In genomic region chr22:42000466-42000865, GRCh38 we compare ENCODE assay signal across 24 cellular contexts. TPM values are rescaled to one million over a fixed set of nuclear protein-coding genes. Genes with fewer than 3 reads are reported as not detected.
A peak's percentile ranks its signal among the peaks of the same experiment; 100 is the strongest.
DNase-seq lines count a peak whose midpoint lies in the region; ATAC-seq, FAIRE-seq and TF ChIP-seq lines count a peak whose summit lies in the region.
"Had no signal": no experiment of that assay in that cellular context is flagged by ENCODE, and none has a peak within 500 bp of the region (broad histone marks: within the 10 kb centered on the region; RNA-seq: fewer than 3 reads in every experiment).

No MANE protein-coding gene starts in this region.

- H3K27me3 ChIP-seq in GM12878 (replicated peaks in 1 of 2; ENCODE audit: control insufficient read depth in 2 of 2, insufficient read depth in 2 of 2, low read length in 1 of 2) (no peaks in the 10 kb centered on the region), tibial artery (peaks cover 0 to 38% of the 10 kb centered on the region in 2 donors)
- H3K27me3 ChIP-seq: BLaER1 treated with 17β-estradiol and CSF1 and Interleukin-3, amounts not matched to agents 10 nM and 100 nM had no signal

- ATAC-seq in GM12878 (no peak), HG02588 (IDR thresholded peaks at IDR 0.05; ENCODE audit: unreplicated experiment) (no peak)
- ATAC-seq: CD8-positive, alpha-beta T cell had no signal

- TF ChIP-seq RAD21 in GM12878 (IDR thresholded peaks at IDR 0.05; ENCODE audit: insufficient read depth, low read depth, low read length), result no peak

- in situ Hi-C loops in GM12878 (cut with MboI), result no loop called here

- no peak for TF ChIP-seq POLR2A in GM12878 (IDR thresholded peaks at IDR 0.05; ENCODE audit: low read depth, low read length)

- 97% methylated on average over 8 of the region's 8 CpGs for WGBS in GM12878 (ENCODE audit: insufficient coverage, insufficient replicate concordance, low lambda C conversion rate, missing lambda C conversion rate)

- POLR2A ChIA-PET in GM12878 (lab: Charles Lee), result interaction anchor here (0.7 kb wide), 1 partner anchor 224 kb away, joined by 4 read pairs; no protein-coding TSS in a partner anchor

- no peak for FAIRE-seq in GM12878 (lab: Jason Lieb, UNC)
- FAIRE-seq: GM19239 had no signal

- H3K4me1 ChIP-seq in GM12878 (ENCODE audit: control insufficient read depth, insufficient read depth, low read length) (peaks cover 20% of the 10 kb centered on the region), tibial artery (peaks cover 0 to 8% (median 0%) of the 10 kb centered on the region in 4 donors)

- RAD21 ChIA-PET in GM12878 (lab: Charles Lee; ENCODE audit: unreplicated experiment), result interaction anchor here (0.7 kb wide), 1 partner anchor 54 kb away, joined by 3 read pairs; the partner anchor contains the start of gene CENPM

- no peak overlapping the region; the same call in 1 of the 2 replicates for H3K4me2 ChIP-seq in GM12878 (ENCODE audit: control insufficient read depth, insufficient read depth)
- H3K4me2 ChIP-seq: BLaER1 treated with 17β-estradiol and CSF1 and Interleukin-3, amounts not matched to agents 10 nM and 100 nM had no signal

- peaks cover 21% of the 10 kb centered on the region for H3K36me3 Mint-ChIP-seq in T-helper 2 cell treated with Interferon-gamma antibody and Interleukin-4, amounts not matched to agents 5 μg/mL and 100 μg/mL, for 36 hours (ENCODE audit: low read depth)
- H3K36me3 Mint-ChIP-seq in type B pancreatic cell, result peaks cover 7% of the 10 kb centered on the region

- H3K36me3 ChIP-seq in GM12878 (ENCODE audit: control insufficient read depth in 2 of 2, insufficient read depth in 2 of 2, low read length in 1 of 2) (no peaks in the 10 kb centered on the region), tibial artery (no peaks in the 10 kb centered on the region)

- no peaks in the 10 kb centered on the region for H3K27me3 Mint-ChIP-seq in T-helper 2 cell treated with Interferon-gamma antibody and Interleukin-4, amounts not matched to agents 5 μg/mL and 100 μg/mL, for 36 hours (ENCODE audit: low read depth)
- peaks cover 19% of the 10 kb centered on the region for H3K27me3 Mint-ChIP-seq in type B pancreatic cell

- H3K79me2 ChIP-seq in GM12878 (ENCODE audit: control insufficient read depth, insufficient read depth, low read length), result peaks cover 5% of the 10 kb centered on the region

- DNase-seq in T-helper 2 cell treated with Interferon-gamma antibody and Interleukin-4, amounts not matched to agents 5 μg/mL and 100 μg/mL, for 36 hours (ENCODE audit: low spot score), result no peak
- DNase-seq in T-helper 2 cell, result no peak
- no peak for DNase-seq in GM12878 (ENCODE audit: low read depth, low spot score)
- peak; percentile 4 for DNase-seq in islet precursor cell
- DNase-seq in type B pancreatic cell (ENCODE audit: extremely low spot score, unreplicated experiment), result peak; percentile 52
- DNase-seq in NCI-H526 treated with DMSO at 0.1 percent for 48 hours (lab: John Stamatoyannopoulos, UW), result no peak
- no peak for DNase-seq in tibial artery
- DNase-seq: 8988T; CD8-positive, alpha-beta T cell; DMS53; GDM1; MV-4-11; NCI-H1105 treated with DMSO at 0.1 percent for 48 hours; NCI-H1694; NCI-H2081 treated with DMSO at 0.1 percent for 48 hours; NCI-H2171 treated with DMSO at 0.1 percent for 48 hours; NCI-H69; PC-9; RPMI8226; SHP77 had no signal

- no peak for TF ChIP-seq EP300 in GM12878 (IDR thresholded peaks at IDR 0.05; ENCODE audit: borderline replicate concordance in 1 of 2, control insufficient read depth in 1 of 2, low read depth in 2 of 2, low read length in 2 of 2)

- H3K4me3 Mint-ChIP-seq in T-helper 2 cell treated with Interferon-gamma antibody and Interleukin-4, amounts not matched to agents 5 μg/mL and 100 μg/mL, for 36 hours, result peak overlapping the region; percentile 79
- no peak overlapping the region for H3K4me3 Mint-ChIP-seq in type B pancreatic cell

- H4K20me1 ChIP-seq in GM12878 (ENCODE audit: control insufficient read depth, insufficient read depth), result no peaks in the 10 kb centered on the region
- H4K20me1 ChIP-seq: BLaER1 treated with 17β-estradiol and CSF1 and Interleukin-3, amounts not matched to agents 10 nM and 100 nM had no signal

- no peak overlapping the region for H3K9ac ChIP-seq in GM12878 (ENCODE audit: control insufficient read depth, insufficient read depth, low read length)
- H3K9ac ChIP-seq: BLaER1 treated with 17β-estradiol and CSF1 and Interleukin-3, amounts not matched to agents 10 nM and 100 nM had no signal

- H3K9me3 Mint-ChIP-seq in T-helper 2 cell treated with Interferon-gamma antibody and Interleukin-4, amounts not matched to agents 5 μg/mL and 100 μg/mL, for 36 hours, result peaks cover 13% of the 10 kb centered on the region
- H3K9me3 Mint-ChIP-seq in type B pancreatic cell, result peaks cover 4% of the 10 kb centered on the region

- H2AFZ ChIP-seq in GM12878 (ENCODE audit: control insufficient read depth, low read depth, low read length), result no peak overlapping the region
- H2AFZ ChIP-seq: PC-9 had no signal

- H3K27ac ChIP-seq in GM12878 (ENCODE audit: control insufficient read depth, insufficient read depth), result no peak overlapping the region
- H3K27ac ChIP-seq in tibial artery, result no peak overlapping the region
- H3K27ac ChIP-seq: BLaER1 treated with 17β-estradiol and CSF1 and Interleukin-3, amounts not matched to agents 10 nM and 100 nM; PC-9 had no signal

- TF ChIP-seq CTCF in GM12878 (IDR thresholded peaks at IDR 0.05 in 2 of 3, conservative IDR thresholded peaks at IDR 0.05 in 1 of 3; ENCODE audit: control insufficient read depth in 2 of 3, extremely low read depth in 1 of 3, insufficient read depth in 1 of 3, low read depth in 3 of 3, low read length in 3 of 3) (no peak), type B pancreatic cell (conservative IDR thresholded peaks at IDR 0.05) (no peak), tibial artery (IDR thresholded peaks at IDR 0.05) (no peak)

- H3K4me3 ChIP-seq in GM12878 (no peak overlapping the region), tibial artery (no peak overlapping the region)
- H3K4me3 ChIP-seq: BLaER1 treated with 17β-estradiol and CSF1 and Interleukin-3, amounts not matched to agents 10 nM and 100 nM had no signal

- intact Hi-C loops in GM12878 (cut with micrococcal nuclease; ENCODE audit: unreplicated experiment), result no loop called here
- intact Hi-C loops in tibial artery (cut with DNase I; ENCODE audit: low total_unique reads), result no loop called here

- CTCF ChIA-PET in GM12878 (lab: Yijun Ruan, JAX), result interaction anchor here (1.4 kb wide), 1 partner anchor 435 kb away, joined by 3 read pairs; no protein-coding TSS in a partner anchor

- SMC1A ChIA-PET in GM12878 (lab: Charles Lee; ENCODE audit: uncharacterized antibody, unreplicated experiment), result no interaction called here

- H3K9me3 ChIP-seq in GM12878 (replicated peaks; ENCODE audit: control insufficient read depth, insufficient read depth, low read length), result no peaks in the 10 kb centered on the region; the same call in 1 of the 3 replicates
- H3K9me3 ChIP-seq in tibial artery, result no peaks in the 10 kb centered on the region

- peaks cover 24% of the 10 kb centered on the region for H3K4me1 Mint-ChIP-seq in T-helper 2 cell treated with Interferon-gamma antibody and Interleukin-4, amounts not matched to agents 5 μg/mL and 100 μg/mL, for 36 hours (ENCODE audit: low read depth)
- H3K4me1 Mint-ChIP-seq in type B pancreatic cell (ENCODE audit: unreplicated experiment), result no peaks in the 10 kb centered on the region

- BruUV-seq in GM12878 (replicated peaks; lab: Mats Ljungman, UMichigan), result TSS peak; percentile 57

- no peak overlapping the region for H3K27ac Mint-ChIP-seq in T-helper 2 cell treated with Interferon-gamma antibody and Interleukin-4, amounts not matched to agents 5 μg/mL and 100 μg/mL, for 36 hours
- no peak overlapping the region for H3K27ac Mint-ChIP-seq in type B pancreatic cell
- H3K27ac Mint-ChIP-seq: CD8-positive, alpha-beta T cell had no signal

RNA-seq across cellular contexts. Expression of gene WBP2NL, which starts 1.9 kb away (rescaled TPM):
- total RNA-seq in GM12878 (2013; cell fraction: nucleolus; rRNA removed), result 6.0 and 8.9 TPM in 2 replicates
- 0.65 and 1.1 TPM in 2 replicates for total RNA-seq in GM12878 (2014; rRNA removed)
- 1.3 and 1.4 TPM in 2 replicates for total RNA-seq in GM12878 (2014; rRNA removed; fragmentation: Illumina TruSeq; extraction: Trizol)
- 1.5 and 1.8 TPM in 2 replicates for total RNA-seq in GM12878 (2021)
- 1.4 TPM for polyA plus RNA-seq in GM12878 (2011; ENCODE audit: low read depth)
- polyA plus RNA-seq in GM12878 (2011; rRNA removed), result 0.46 and 0.88 TPM in 2 replicates
- 0.25 and 0.40 TPM in 2 replicates for polyA plus RNA-seq in GM12878 (2011; cell fraction: cytosol; rRNA removed)
- polyA plus RNA-seq in GM12878 (2011; cell fraction: nucleus; rRNA removed), result 0.70 and 0.90 TPM in 2 replicates
- 1.3 and 1.9 TPM in 2 replicates for polyA plus RNA-seq in GM12878 (2012)
- polyA plus RNA-seq in GM12878 (2014; fragmentation: Illumina TruSeq; extraction: Trizol), result 1.7 and 2.8 TPM in 2 replicates
- 1 to 10 TPM; 1.3 to 1.6 TPM for polyA plus RNA-seq in GM12878 (2014; fragmentation: Nextera tagmentation; extraction: Ambion mirVana)
- polyA plus RNA-seq in GM12878 (2014; rRNA removed), result 0.70 and 1.9 TPM in 2 replicates
- polyA plus RNA-seq in GM12878 (2016; fragmentation: Nextera tagmentation; extraction: Ambion mirVana), result 1 to 10 TPM in 1 of 2 experiments, under 1 TPM in 1; 0.90 to 1.3 TPM
- 0.51 and 0.82 TPM in 2 replicates for polyA minus RNA-seq in GM12878 (2011; rRNA and poly(A)+ RNA removed)
- not detected in 2 replicates for polyA minus RNA-seq in GM12878 (2011; cell fraction: cytosol; rRNA and poly(A)+ RNA removed)
- 0.48 and 0.57 TPM in 2 replicates for polyA minus RNA-seq in GM12878 (2011; cell fraction: nucleus; rRNA and poly(A)+ RNA removed)
- total RNA-seq in type B pancreatic cell (ENCODE audit: low replicate concordance), result not detected in 2 replicates
- total RNA-seq: H4 had no signal

RNA-seq across cellular contexts. Expression of gene SEPTIN3, which starts 31.2 kb away (rescaled TPM):
- total RNA-seq in GM12878 (2013; cell fraction: nucleolus; rRNA removed), result 1.1 and 1.5 TPM in 2 replicates
- total RNA-seq in GM12878 (2014; rRNA removed) (1.1 and 1.5 TPM in 2 replicates), GM12878 (2014; rRNA removed; fragmentation: Illumina TruSeq; extraction: Trizol) (1.3 and 1.4 TPM in 2 replicates), GM12878 (2021) (1.7 and 1.9 TPM in 2 replicates), type B pancreatic cell (ENCODE audit: low replicate concordance) (3.7 and 16.3 TPM in 2 replicates)
- 0.22 TPM for polyA plus RNA-seq in GM12878 (2011; ENCODE audit: low read depth)
- polyA plus RNA-seq in GM12878 (2011; rRNA removed) (0.43 and 0.52 TPM in 2 replicates), GM12878 (2014; fragmentation: Illumina TruSeq; extraction: Trizol) (3.1 TPM in 2 replicates), GM12878 (2014; fragmentation: Nextera tagmentation; extraction: Ambion mirVana) (under 1 TPM; 0.39 to 0.60 TPM), GM12878 (2014; rRNA removed) (1.5 and 1.8 TPM in 2 replicates), GM12878 (2016; fragmentation: Nextera tagmentation; extraction: Ambion mirVana) (under 1 TPM; 0.05 to 0.15 TPM)
- polyA plus RNA-seq in GM12878 (2011; cell fraction: cytosol; rRNA removed), result 0.28 and 0.31 TPM in 2 replicates
- 0.59 and 0.82 TPM in 2 replicates for polyA plus RNA-seq in GM12878 (2011; cell fraction: nucleus; rRNA removed)
- polyA plus RNA-seq in GM12878 (2012), result 0.49 and 1.3 TPM in 2 replicates
- polyA minus RNA-seq in GM12878 (2011; rRNA and poly(A)+ RNA removed), result 0.52 and 0.73 TPM in 2 replicates
- not detected in 2 replicates for polyA minus RNA-seq in GM12878 (2011; cell fraction: cytosol; rRNA and poly(A)+ RNA removed)
- polyA minus RNA-seq in GM12878 (2011; cell fraction: nucleus; rRNA and poly(A)+ RNA removed), result 0.19 and 0.36 TPM in 2 replicates

RNA-seq across cellular contexts. Expression of gene CENPM, which starts 53.5 kb away (rescaled TPM):
- total RNA-seq in GM12878 (2013; cell fraction: nucleolus; rRNA removed), result 125 and 139 TPM in 2 replicates
- 145 and 158 TPM in 2 replicates for total RNA-seq in GM12878 (2014; rRNA removed)
- 45.3 and 53.0 TPM in 2 replicates for total RNA-seq in GM12878 (2014; rRNA removed; fragmentation: Illumina TruSeq; extraction: Trizol)
- 81.6 and 84.4 TPM in 2 replicates for total RNA-seq in GM12878 (2021)
- 21.9 TPM for polyA plus RNA-seq in GM12878 (2011; ENCODE audit: low read depth)
- polyA plus RNA-seq in GM12878 (2011; rRNA removed), result 26.6 and 67.9 TPM in 2 replicates
- 113 and 161 TPM in 2 replicates for polyA plus RNA-seq in GM12878 (2011; cell fraction: cytosol; rRNA removed)
- polyA plus RNA-seq in GM12878 (2011; cell fraction: nucleus; rRNA removed), result 245 and 256 TPM in 2 replicates
- polyA plus RNA-seq in GM12878 (2012), result 42.1 and 48.8 TPM in 2 replicates
- 9.8 and 38.9 TPM in 2 replicates for polyA plus RNA-seq in GM12878 (2014; fragmentation: Illumina TruSeq; extraction: Trizol)
- 10 to 100 TPM; 36.7 to 62.3 TPM for polyA plus RNA-seq in GM12878 (2014; fragmentation: Nextera tagmentation; extraction: Ambion mirVana)
- polyA plus RNA-seq in GM12878 (2014; rRNA removed), result 126 and 148 TPM in 2 replicates
- 100 to 1,000 TPM; 177 to 212 TPM for polyA plus RNA-seq in GM12878 (2016; fragmentation: Nextera tagmentation; extraction: Ambion mirVana)
- polyA minus RNA-seq in GM12878 (2011; rRNA and poly(A)+ RNA removed), result 70.4 and 125 TPM in 2 replicates
- polyA minus RNA-seq in GM12878 (2011; cell fraction: cytosol; rRNA and poly(A)+ RNA removed), result 28.6 and 42.6 TPM in 2 replicates
- 82.8 and 123 TPM in 2 replicates for polyA minus RNA-seq in GM12878 (2011; cell fraction: nucleus; rRNA and poly(A)+ RNA removed)
- total RNA-seq in type B pancreatic cell (ENCODE audit: low replicate concordance), result 12.2 and 29.4 TPM in 2 replicates

Comparison
In these comparisons a context has a peak if more than half of its experiments do, and no peak if none do; other contexts are left out.
1. DNase-seq: peak in islet precursor cell (single experiment) and type B pancreatic cell (single experiment); none in T-helper 2 cell treated with Interferon-gamma antibody and Interleukin-4, amounts not matched to agents 5 μg/mL and 100 μg/mL, for 36 hours (single experiment), T-helper 2 cell (0 of 5), GM12878 (single experiment), NCI-H526 treated with DMSO at 0.1 percent for 48 hours (single experiment) and tibial artery (0 of 2).